34 cellular contexts compared by ENCODE assay signal in the genomic region with DNA sequence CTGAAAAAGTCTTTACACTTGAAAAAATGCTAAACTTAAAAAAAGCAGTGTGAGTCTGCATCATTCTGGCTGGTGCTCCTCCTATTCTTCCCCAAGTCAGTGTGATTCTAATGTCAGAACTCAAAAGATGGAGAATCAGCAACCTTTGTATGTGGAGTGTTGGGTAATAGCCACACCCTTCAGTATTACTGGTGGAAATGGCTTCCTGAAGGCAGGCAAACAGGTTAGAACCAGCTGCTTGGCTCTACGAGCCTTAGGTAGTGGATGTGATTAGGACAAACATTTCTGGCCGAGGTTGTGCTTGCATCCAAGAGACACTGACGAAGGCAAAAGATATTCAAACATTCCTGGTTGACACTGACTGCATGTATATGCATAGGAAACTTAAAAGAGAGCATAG.
"Had no signal": no experiment of that assay in that cellular context is flagged by ENCODE, and none has a peak within 500 bp of the region (broad histone marks: within the 10 kb centered on the region; RNA-seq: fewer than 3 reads in every experiment).

No MANE protein-coding gene starts in this region.

- H3K4me1 ChIP-seq: adrenal gland, body of pancreas, breast epithelium, Peyer's patch had no signal

- DNase-seq: activated CD4-positive, alpha-beta T cell treated with anti-CD3 and anti-CD28 coated beads for 36 hours; activated CD4-positive, alpha-beta T cell treated with anti-CD3 and anti-CD28 coated beads, Interleukin-2, amount 10 ng/mL, durations not matched to agents 7 days and 5 days; activated CD4-positive, alpha-beta T cell treated with anti-CD3 and anti-CD28 coated beads, Interleukin-2, amount 50 U/mL, for 48 hours; activated CD8-positive, alpha-beta T cell treated with anti-CD3 and anti-CD28 coated beads, Interleukin-2, amount 10 ng/mL, durations not matched to agents 7 days and 5 days; activated gamma-delta T cell treated with Interleukin-2 at 50 U/mL for 16 hours; activated naive CD4-positive, alpha-beta T cell treated with anti-CD3 and anti-CD28 coated beads for 36 hours; activated T-cell treated with anti-CD3 and anti-CD28 coated beads, Interleukin-2, amount 50 U/mL, for 24 hours; adrenal gland; body of pancreas; NCI-H1092 treated with DMSO at 0.1 percent for 48 hours; NCI-H1417; NCI-H146; NCI-H187; NCI-H2029 treated with DMSO at 0.1 percent for 48 hours; NCI-H2107; NCI-H2171; NCI-H446; NCI-H524; NCI-H69; NK-92 treated with Interleukin-12 subunit alpha and Interleukin-12 subunit beta, amount 100 ng/mL, for 24 hours; PC-3; Peyer's patch; RPMI8226; SIG-M5; SW 1271; T-helper 1 cell; T-helper 2 cell; T-helper 9 cell had no signal

- H3K27me3 ChIP-seq: adrenal gland, body of pancreas, breast epithelium, Peyer's patch had no signal

- H3K9me3 Mint-ChIP-seq: activated CD4-positive, alpha-beta T cell treated with anti-CD3 and anti-CD28 coated beads, Interleukin-2, amount 10 ng/mL, durations not matched to agents 7 days and 5 days had no signal

- H3K36me3 Mint-ChIP-seq: activated naive CD4-positive, alpha-beta T cell treated with anti-CD3 and anti-CD28 coated beads, Interleukin-2, amount 50 U/mL, for 72 hours had no signal

- FAIRE-seq: astrocyte, K562 had no signal

- H3K4me3 ChIP-seq: adrenal gland, body of pancreas, breast epithelium, K562, Peyer's patch had no signal

- H3K27ac ChIP-seq: adrenal gland, body of pancreas, breast epithelium, Peyer's patch, VCaP had no signal

- H3K4me3 Mint-ChIP-seq: activated CD4-positive, alpha-beta T cell treated with anti-CD3 and anti-CD28 coated beads for 36 hours; activated CD4-positive, alpha-beta T cell treated with anti-CD3 and anti-CD28 coated beads, Interleukin-2, amount 10 ng/mL, durations not matched to agents 7 days and 5 days; activated CD8-positive, alpha-beta T cell treated with anti-CD3 and anti-CD28 coated beads, Interleukin-2, amount 10 ng/mL, durations not matched to agents 7 days and 5 days; activated naive CD4-positive, alpha-beta T cell treated with anti-CD3 and anti-CD28 coated beads for 36 hours; activated T-cell treated with anti-CD3 and anti-CD28 coated beads, Interleukin-2, amount 50 U/mL, for 24 hours had no signal

- H3K9me3 ChIP-seq: adrenal gland, body of pancreas, Peyer's patch had no signal

- H3K36me3 ChIP-seq: adrenal gland, breast epithelium, Peyer's patch had no signal

- H3K27ac Mint-ChIP-seq: activated CD4-positive, alpha-beta T cell treated with anti-CD3 and anti-CD28 coated beads for 36 hours; activated CD4-positive, alpha-beta T cell treated with anti-CD3 and anti-CD28 coated beads, Interleukin-2, amount 10 ng/mL, durations not matched to agents 7 days and 5 days; activated CD8-positive, alpha-beta T cell treated with anti-CD3 and anti-CD28 coated beads, Interleukin-2, amount 10 ng/mL, durations not matched to agents 7 days and 5 days; activated naive CD4-positive, alpha-beta T cell treated with anti-CD3 and anti-CD28 coated beads for 36 hours; activated naive CD4-positive, alpha-beta T cell treated with anti-CD3 and anti-CD28 coated beads, Interleukin-2, amount 50 U/mL, for 72 hours; activated T-cell treated with anti-CD3 and anti-CD28 coated beads, Interleukin-2, amount 50 U/mL, for 24 hours had no signal

- ATAC-seq: activated CD4-positive, alpha-beta T cell treated with anti-CD3 and anti-CD28 coated beads for 36 hours; activated CD8-positive, alpha-beta T cell treated with anti-CD3 and anti-CD28 coated beads, Interleukin-2, amount 10 ng/mL, durations not matched to agents 7 days and 5 days; activated naive CD4-positive, alpha-beta T cell treated with anti-CD3 and anti-CD28 coated beads, Interleukin-2, amount 50 U/mL, for 72 hours; body of pancreas; K562; PC-3; Right ventricle myocardium inferior had no signal

- H3K4me1 Mint-ChIP-seq: activated CD4-positive, alpha-beta T cell treated with anti-CD3 and anti-CD28 coated beads for 36 hours; activated CD4-positive, alpha-beta T cell treated with anti-CD3 and anti-CD28 coated beads, Interleukin-2, amount 10 ng/mL, durations not matched to agents 7 days and 5 days had no signal

- H3K27me3 Mint-ChIP-seq: activated CD4-positive, alpha-beta T cell treated with anti-CD3 and anti-CD28 coated beads for 36 hours; activated CD4-positive, alpha-beta T cell treated with anti-CD3 and anti-CD28 coated beads, Interleukin-2, amount 10 ng/mL, durations not matched to agents 7 days and 5 days; activated T-cell treated with anti-CD3 and anti-CD28 coated beads, Interleukin-2, amount 50 U/mL, for 24 hours had no signal
